1 cellular context compared by ENCODE assay signal in the genomic region with DNA sequence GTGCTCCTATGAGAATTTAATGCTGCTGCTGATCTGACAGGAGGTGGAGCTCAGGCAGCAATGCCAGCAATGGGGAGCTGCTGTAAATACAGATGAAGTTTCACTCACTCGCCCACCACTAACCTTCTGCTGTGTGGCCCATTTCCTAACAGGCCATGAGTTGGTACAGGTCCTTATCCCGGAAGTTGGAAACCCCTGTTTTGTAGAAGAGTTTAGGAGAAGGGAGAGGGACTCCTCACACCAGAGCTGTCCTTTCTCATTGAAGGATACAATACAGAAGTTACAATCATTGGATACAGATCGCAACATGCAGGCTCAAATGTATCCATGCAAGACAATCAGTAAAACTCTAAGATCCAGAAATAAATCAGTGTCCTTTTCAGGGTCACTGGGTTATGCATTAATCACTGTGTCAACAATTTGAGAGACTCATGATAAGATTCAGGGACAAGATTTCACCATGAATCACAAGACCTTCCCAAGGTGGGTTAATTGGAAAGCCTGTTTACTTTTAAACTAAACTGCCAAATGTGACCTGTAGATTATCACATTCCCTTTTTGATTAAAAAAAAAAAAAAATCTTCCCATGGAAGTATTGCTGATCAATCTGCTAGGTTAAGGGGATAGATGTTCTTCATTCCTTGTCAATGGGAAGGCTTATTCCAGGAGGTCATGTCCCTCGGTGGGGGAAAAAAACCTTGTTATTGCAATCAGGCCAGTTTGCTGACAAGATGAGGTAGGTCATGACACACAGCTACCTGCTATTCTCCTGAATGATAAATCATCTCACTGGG.
A peak's percentile ranks its signal among the peaks of the same experiment; 100 is the strongest.
TF ChIP-seq lines count a peak whose summit lies in the region.

No MANE protein-coding gene starts in this region.

TF ChIP-seq in HepG2, 621 proteins besides CTCF, POLR2A, EP300 and RAD21 (continued from another document and continues in another):
- TF ChIP-seq, protein P1, sequence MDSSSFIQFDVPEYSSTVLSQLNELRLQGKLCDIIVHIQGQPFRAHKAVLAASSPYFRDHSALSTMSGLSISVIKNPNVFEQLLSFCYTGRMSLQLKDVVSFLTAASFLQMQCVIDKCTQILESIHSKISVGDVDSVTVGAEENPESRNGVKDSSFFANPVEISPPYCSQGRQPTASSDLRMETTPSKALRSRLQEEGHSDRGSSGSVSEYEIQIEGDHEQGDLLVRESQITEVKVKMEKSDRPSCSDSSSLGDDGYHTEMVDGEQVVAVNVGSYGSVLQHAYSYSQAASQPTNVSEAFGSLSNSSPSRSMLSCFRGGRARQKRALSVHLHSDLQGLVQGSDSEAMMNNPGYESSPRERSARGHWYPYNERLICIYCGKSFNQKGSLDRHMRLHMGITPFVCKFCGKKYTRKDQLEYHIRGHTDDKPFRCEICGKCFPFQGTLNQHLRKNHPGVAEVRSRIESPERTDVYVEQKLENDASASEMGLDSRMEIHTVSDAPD (CRISPR knock-in tag; IDR thresholded peaks at IDR 0.05) = no peak
- no peak for TF ChIP-seq ATAD3A (CRISPR knock-in tag; IDR thresholded peaks at IDR 0.05)
- no peak for TF ChIP-seq NFE2 (CRISPR knock-in tag; IDR thresholded peaks at IDR 0.05)
- peak; percentile 67; the same call in 1 of the 2 replicates for TF ChIP-seq ZNF292 (CRISPR knock-in tag; IDR thresholded peaks at IDR 0.05; ENCODE audit: borderline replicate concordance, low read depth)
- no peak for TF ChIP-seq ZKSCAN1 (IDR thresholded peaks at IDR 0.05; ENCODE audit: low read length)
- TF ChIP-seq TFDP1 (CRISPR knock-in tag; IDR thresholded peaks at IDR 0.05; ENCODE audit: borderline replicate concordance) = no peak
- TF ChIP-seq, protein P2, sequence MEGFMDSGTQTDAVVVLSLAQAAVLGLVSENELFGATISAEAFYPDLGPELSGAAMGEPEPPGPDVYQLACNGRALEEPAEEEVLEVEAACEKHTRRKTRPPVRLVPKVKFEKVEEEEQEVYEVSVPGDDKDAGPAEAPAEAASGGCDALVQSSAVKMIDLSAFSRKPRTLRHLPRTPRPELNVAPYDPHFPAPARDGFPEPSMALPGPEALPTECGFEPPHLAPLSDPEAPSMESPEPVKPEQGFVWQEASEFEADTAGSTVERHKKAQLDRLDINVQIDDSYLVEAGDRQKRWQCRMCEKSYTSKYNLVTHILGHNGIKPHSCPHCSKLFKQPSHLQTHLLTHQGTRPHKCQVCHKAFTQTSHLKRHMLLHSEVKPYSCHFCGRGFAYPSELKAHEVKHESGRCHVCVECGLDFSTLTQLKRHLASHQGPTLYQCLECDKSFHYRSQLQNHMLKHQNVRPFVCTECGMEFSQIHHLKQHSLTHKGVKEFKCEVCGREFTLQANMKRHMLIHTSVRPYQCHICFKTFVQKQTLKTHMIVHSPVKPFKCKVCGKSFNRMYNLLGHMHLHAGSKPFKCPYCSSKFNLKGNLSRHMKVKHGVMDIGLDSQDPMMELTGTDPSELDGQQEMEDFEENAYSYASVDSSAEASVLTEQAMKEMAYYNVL (CRISPR knock-in tag; IDR thresholded peaks at IDR 0.05; ENCODE audit: borderline replicate concordance) = no peak
- 0 out of 2 replicates have a peak, but pooled peaks have one; percentile 24 for TF ChIP-seq PPARG (CRISPR knock-in tag; conservative IDR thresholded peaks at IDR 0.05)
- no peak for TF ChIP-seq SKIL (CRISPR knock-in tag; IDR thresholded peaks at IDR 0.05; ENCODE audit: borderline replicate concordance)
- TF ChIP-seq ZNF660 (CRISPR knock-in tag; IDR thresholded peaks at IDR 0.05; ENCODE audit: borderline replicate concordance, low read depth) = no peak
- TF ChIP-seq ZNF180 (CRISPR knock-in tag; IDR thresholded peaks at IDR 0.05; ENCODE audit: borderline replicate concordance, low read depth) = no peak
- TF ChIP-seq, protein P3, sequence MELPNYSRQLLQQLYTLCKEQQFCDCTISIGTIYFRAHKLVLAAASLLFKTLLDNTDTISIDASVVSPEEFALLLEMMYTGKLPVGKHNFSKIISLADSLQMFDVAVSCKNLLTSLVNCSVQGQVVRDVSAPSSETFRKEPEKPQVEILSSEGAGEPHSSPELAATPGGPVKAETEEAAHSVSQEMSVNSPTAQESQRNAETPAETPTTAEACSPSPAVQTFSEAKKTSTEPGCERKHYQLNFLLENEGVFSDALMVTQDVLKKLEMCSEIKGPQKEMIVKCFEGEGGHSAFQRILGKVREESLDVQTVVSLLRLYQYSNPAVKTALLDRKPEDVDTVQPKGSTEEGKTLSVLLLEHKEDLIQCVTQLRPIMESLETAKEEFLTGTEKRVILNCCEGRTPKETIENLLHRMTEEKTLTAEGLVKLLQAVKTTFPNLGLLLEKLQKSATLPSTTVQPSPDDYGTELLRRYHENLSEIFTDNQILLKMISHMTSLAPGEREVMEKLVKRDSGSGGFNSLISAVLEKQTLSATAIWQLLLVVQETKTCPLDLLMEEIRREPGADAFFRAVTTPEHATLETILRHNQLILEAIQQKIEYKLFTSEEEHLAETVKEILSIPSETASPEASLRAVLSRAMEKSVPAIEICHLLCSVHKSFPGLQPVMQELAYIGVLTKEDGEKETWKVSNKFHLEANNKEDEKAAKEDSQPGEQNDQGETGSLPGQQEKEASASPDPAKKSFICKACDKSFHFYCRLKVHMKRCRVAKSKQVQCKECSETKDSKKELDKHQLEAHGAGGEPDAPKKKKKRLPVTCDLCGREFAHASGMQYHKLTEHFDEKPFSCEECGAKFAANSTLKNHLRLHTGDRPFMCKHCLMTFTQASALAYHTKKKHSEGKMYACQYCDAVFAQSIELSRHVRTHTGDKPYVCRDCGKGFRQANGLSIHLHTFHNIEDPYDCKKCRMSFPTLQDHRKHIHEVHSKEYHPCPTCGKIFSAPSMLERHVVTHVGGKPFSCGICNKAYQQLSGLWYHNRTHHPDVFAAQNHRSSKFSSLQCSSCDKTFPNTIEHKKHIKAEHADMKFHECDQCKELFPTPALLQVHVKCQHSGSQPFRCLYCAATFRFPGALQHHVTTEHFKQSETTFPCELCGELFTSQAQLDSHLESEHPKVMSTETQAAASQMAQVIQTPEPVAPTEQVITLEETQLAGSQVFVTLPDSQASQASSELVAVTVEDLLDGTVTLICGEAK (IDR thresholded peaks at IDR 0.05) = no peak
- TF ChIP-seq, protein P3 (CRISPR knock-in tag; IDR thresholded peaks at IDR 0.05) = no peak
- TF ChIP-seq STAT5B (CRISPR knock-in tag; IDR thresholded peaks at IDR 0.05) = no peak
- peak; percentile 98 for TF ChIP-seq HMG20B (CRISPR knock-in tag; conservative IDR thresholded peaks at IDR 0.05)
- TF ChIP-seq MAZ (IDR thresholded peaks at IDR 0.05; ENCODE audit: borderline replicate concordance, low read depth, low read length) = no peak
- TF ChIP-seq MAZ (CRISPR knock-in tag; IDR thresholded peaks at IDR 0.05; ENCODE audit: low read depth) = no peak
- no peak for TF ChIP-seq NFATC3 (CRISPR knock-in tag; IDR thresholded peaks at IDR 0.05)
- peak; percentile 57 for TF ChIP-seq RXRB (CRISPR knock-in tag; IDR thresholded peaks at IDR 0.05; ENCODE audit: borderline replicate concordance)
- TF ChIP-seq ZNF441 (CRISPR knock-in tag; IDR thresholded peaks at IDR 0.05; ENCODE audit: borderline replicate concordance) = no peak
- 0 out of 2 replicates have a peak, but pooled peaks have one; percentile 47 for TF ChIP-seq ZNF792 (CRISPR knock-in tag; IDR thresholded peaks at IDR 0.05)
- TF ChIP-seq ZNF329 (CRISPR knock-in tag; IDR thresholded peaks at IDR 0.05; ENCODE audit: low read depth) = no peak
- TF ChIP-seq MIXL1 (CRISPR knock-in tag; IDR thresholded peaks at IDR 0.05) = peak; percentile 97
- no peak for TF ChIP-seq MTF1 (CRISPR knock-in tag; IDR thresholded peaks at IDR 0.05)
- peak; percentile 88 for TF ChIP-seq ISL2 (CRISPR knock-in tag; IDR thresholded peaks at IDR 0.05)
- no peak for TF ChIP-seq SP5 (CRISPR knock-in tag; IDR thresholded peaks at IDR 0.05; ENCODE audit: borderline replicate concordance, low read depth)
- TF ChIP-seq AHR (CRISPR knock-in tag; IDR thresholded peaks at IDR 0.05) = no peak
- TF ChIP-seq ZNF619 (CRISPR knock-in tag; IDR thresholded peaks at IDR 0.05) = no peak
- TF ChIP-seq, protein P4, sequence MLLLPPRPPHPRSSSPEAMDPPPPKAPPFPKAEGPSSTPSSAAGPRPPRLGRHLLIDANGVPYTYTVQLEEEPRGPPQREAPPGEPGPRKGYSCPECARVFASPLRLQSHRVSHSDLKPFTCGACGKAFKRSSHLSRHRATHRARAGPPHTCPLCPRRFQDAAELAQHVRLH (CRISPR knock-in tag; IDR thresholded peaks at IDR 0.05; ENCODE audit: borderline replicate concordance, low read depth) = no peak
- no peak for TF ChIP-seq MXD1 (CRISPR knock-in tag; IDR thresholded peaks at IDR 0.05)
- no peak for TF ChIP-seq ZNF616 (CRISPR knock-in tag; IDR thresholded peaks at IDR 0.05; ENCODE audit: low read depth)
- TF ChIP-seq, protein P5, sequence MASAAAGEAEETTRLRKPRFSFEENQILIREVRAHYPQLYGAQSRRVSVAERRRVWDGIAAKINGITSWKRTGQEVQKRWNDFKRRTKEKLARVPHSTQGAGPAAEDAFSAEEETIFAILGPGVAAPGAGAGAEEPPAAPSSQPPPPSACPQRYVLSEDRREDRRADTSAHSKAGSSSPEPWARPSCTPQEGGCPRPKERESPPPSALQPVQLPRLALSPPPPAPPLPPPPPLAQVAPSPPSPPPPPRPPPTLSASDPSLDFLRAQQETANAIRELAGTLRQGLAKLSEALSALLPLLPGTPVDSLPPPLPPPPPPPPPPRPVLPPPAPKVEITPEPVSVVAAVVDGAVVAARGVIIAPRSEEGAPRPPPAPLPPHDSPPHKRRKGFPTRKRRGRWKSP (CRISPR knock-in tag; IDR thresholded peaks at IDR 0.05) = no peak
- TF ChIP-seq NCOA1 (CRISPR knock-in tag; IDR thresholded peaks at IDR 0.05) = no peak
- no peak for TF ChIP-seq ZNF280B (CRISPR knock-in tag; IDR thresholded peaks at IDR 0.05; ENCODE audit: borderline replicate concordance)
- TF ChIP-seq GFI1 (CRISPR knock-in tag; IDR thresholded peaks at IDR 0.05; ENCODE audit: borderline replicate concordance) = peak; percentile 100
- no peak for TF ChIP-seq ZNF430 (CRISPR knock-in tag; IDR thresholded peaks at IDR 0.05)
- no peak for TF ChIP-seq U2AF2 (IDR thresholded peaks at IDR 0.05; ENCODE audit: low read depth, low read length)
- TF ChIP-seq ZNF879 (CRISPR knock-in tag; IDR thresholded peaks at IDR 0.05) = no peak
- TF ChIP-seq DMAP1 (CRISPR knock-in tag; IDR thresholded peaks at IDR 0.05) = no peak
